13 cellular contexts compared by ENCODE assay signal in the genomic region with DNA sequence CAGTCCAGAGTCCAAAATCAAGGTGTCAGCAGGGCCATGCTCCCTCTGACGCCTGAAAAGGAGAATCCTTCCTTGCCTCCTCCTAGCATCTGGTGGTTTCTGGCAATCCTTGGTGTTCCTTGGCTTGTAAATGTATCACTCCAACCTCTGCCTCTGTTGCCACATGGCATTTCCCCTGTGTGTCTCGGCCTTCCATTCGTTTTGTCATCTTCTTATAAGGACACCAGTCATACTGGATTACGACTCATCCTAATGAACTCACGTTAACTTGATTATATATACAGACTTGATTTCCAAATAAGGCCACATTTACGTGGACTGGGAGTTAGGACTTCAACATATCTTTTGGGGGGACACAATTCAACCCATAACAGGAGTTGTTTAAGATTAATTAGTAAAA. TPM values are rescaled to one million over a fixed set of nuclear protein-coding genes. Genes with fewer than 3 reads are reported as not detected.
"Had no signal": no experiment of that assay in that cellular context is flagged by ENCODE, and none has a peak within 500 bp of the region (broad histone marks: within the 10 kb centered on the region; RNA-seq: fewer than 3 reads in every experiment).

No MANE protein-coding gene starts in this region.

- H3K27me3 Mint-ChIP-seq: stimulated activated naive B cell treated with anti-CD40 and anti-IgM and Interleukin-4, amounts not matched to agents 10 μg/mL and 1 μg/mL and 100 μg/mL, for 72 hours had no signal

- H3K36me3 ChIP-seq: ascending aorta, gastroesophageal sphincter, left lung, spleen, tibial nerve had no signal

- DNase-seq: islet precursor cell; left lung; mesendoderm; spleen; stimulated activated CD4-positive, alpha-beta T cell treated with anti-CD3 and anti-CD28 coated beads, Interleukin-1b, Interleukin-23, amount 100 ng/mL, for 48 hours; stimulated activated naive B cell treated with anti-CD40 and anti-IgM and Interleukin-4, amounts not matched to agents 10 μg/mL and 1 μg/mL and 100 μg/mL, for 72 hours; T-helper 2 cell had no signal

- FAIRE-seq: colon had no signal

- H3K27me3 ChIP-seq: ascending aorta, gastroesophageal sphincter, left lung, spleen, tibial nerve had no signal

- H3K4me3 Mint-ChIP-seq: nephron; stimulated activated naive B cell treated with anti-CD40 and anti-IgM and Interleukin-4, amounts not matched to agents 10 μg/mL and 1 μg/mL and 100 μg/mL, for 72 hours had no signal

- ATAC-seq: gastroesophageal sphincter; left lung; sciatic nerve; stimulated activated naive B cell treated with anti-CD40 and anti-IgM and Interleukin-4, amounts not matched to agents 10 μg/mL and 1 μg/mL and 100 μg/mL, for 72 hours had no signal

- H3K4me3 ChIP-seq: ascending aorta, gastroesophageal sphincter, left lung, spleen, tibial nerve had no signal

- H3K4me1 ChIP-seq: ascending aorta, tibial nerve had no signal

- H3K9me3 ChIP-seq: ascending aorta, left lung, tibial nerve had no signal

- H3K27ac ChIP-seq: ascending aorta, gastroesophageal sphincter, left lung, spleen, tibial nerve had no signal

- H3K9me3 Mint-ChIP-seq: nephron had no signal

- H3K27ac Mint-ChIP-seq: nephron; stimulated activated naive B cell treated with anti-CD40 and anti-IgM and Interleukin-4, amounts not matched to agents 10 μg/mL and 1 μg/mL and 100 μg/mL, for 72 hours had no signal

RNA-seq across cellular contexts. Expression of a gene that starts 15.8 kb away (rescaled TPM):
- total RNA-seq: ascending aorta had no signal
